Comparison of ENCODE assay signal across 21 cellular contexts in the genomic region with DNA sequence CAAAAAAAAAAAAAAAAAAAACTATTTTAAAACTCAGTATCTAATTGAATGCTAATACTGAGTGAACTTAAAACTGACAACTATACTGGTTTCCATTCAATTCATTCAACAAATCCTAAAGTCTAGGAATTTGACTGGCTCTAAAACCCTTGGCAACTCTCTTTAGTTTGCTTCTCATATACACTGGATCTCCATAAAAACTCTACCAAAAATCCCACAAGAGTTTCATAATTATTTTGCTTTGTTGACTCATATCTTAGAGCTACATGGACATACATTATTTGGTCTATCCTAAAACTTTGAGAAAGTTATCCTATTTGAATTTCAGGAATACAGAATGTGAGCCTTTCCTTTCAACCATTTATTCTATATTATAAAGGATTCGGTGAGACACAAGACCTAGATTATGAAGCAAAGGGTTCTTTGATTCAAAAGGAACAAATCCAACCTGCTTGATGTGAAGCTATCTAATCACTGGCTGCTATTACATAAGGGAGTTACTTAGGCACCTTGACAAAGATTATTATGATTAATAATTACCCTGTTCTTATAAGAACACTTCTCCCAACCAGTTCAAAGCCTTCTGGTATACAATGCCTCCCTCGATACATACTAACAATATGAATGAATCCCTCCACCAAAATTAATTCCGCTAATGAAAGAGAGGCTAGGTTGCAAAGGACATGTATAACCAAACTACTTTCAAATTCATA. TPM values are rescaled to one million over a fixed set of nuclear protein-coding genes. Genes with fewer than 3 reads are reported as not detected.
DNase-seq lines count a peak whose midpoint lies in the region; ATAC-seq and TF ChIP-seq lines count a peak whose summit lies in the region.
"Had no signal": no experiment of that assay in that cellular context is flagged by ENCODE, and none has a peak within 500 bp of the region (broad histone marks: within the 10 kb centered on the region; RNA-seq: fewer than 3 reads in every experiment).

No MANE protein-coding gene starts in this region.

- POLR2A ChIA-PET in Caco-2 (lab: Charles Lee), result interaction anchor here (0.5 kb wide), 1 partner anchor 9 kb away, joined by 3 read pairs; no protein-coding TSS in a partner anchor

- no peak for TF ChIP-seq POLR2A in sigmoid colon (IDR thresholded peaks at IDR 0.05)
- no peak for TF ChIP-seq POLR2A in GM18505 (IDR thresholded peaks at IDR 0.05; ENCODE audit: borderline replicate concordance, extremely low read depth, insufficient read depth, insufficient read length)

- CTCF ChIA-PET in Caco-2 (lab: Charles Lee), result no interaction called here

- no TSS peak for BruUV-seq in Caco-2 (replicated peaks; lab: Mats Ljungman, UMichigan)

- no peaks in the 10 kb centered on the region for H3K27me3 ChIP-seq in CD4-positive, CD25-positive, alpha-beta regulatory T cell (ENCODE audit: control insufficient read depth, insufficient read depth, low read length)
- no peaks in the 10 kb centered on the region for H3K27me3 ChIP-seq in Caco-2 (replicated peaks; ENCODE audit: control insufficient read depth, insufficient read depth, low read length)
- no peaks in the 10 kb centered on the region for H3K27me3 ChIP-seq in neutrophil
- H3K27me3 ChIP-seq in sigmoid colon, result no peaks in the 10 kb centered on the region
- H3K27me3 ChIP-seq: heart left ventricle, MG63, thyroid gland had no signal

- TF ChIP-seq CTCF in Caco-2 (IDR thresholded peaks at IDR 0.05; ENCODE audit: insufficient read depth in 1 of 2, low read depth in 1 of 2, low read length in 1 of 2, severe bottlenecking in 1 of 2, unreplicated experiment in 1 of 2) (no peak), neutrophil (IDR thresholded peaks at IDR 0.05) (no peak), sigmoid colon (IDR thresholded peaks at IDR 0.05) (no peak)

- H3K27ac Mint-ChIP-seq in CD4-positive, CD25-positive, alpha-beta regulatory T cell, result peak overlapping the region in 2 of 3 donors; percentile 48 to 53
- peak overlapping the region; percentile 64 for H3K27ac Mint-ChIP-seq in Caco-2 (ENCODE audit: unreplicated experiment)
- peak overlapping the region; percentile 62 to 73 for H3K27ac Mint-ChIP-seq in effector memory CD8-positive, alpha-beta T cell

- H3K9me3 Mint-ChIP-seq in CD4-positive, CD25-positive, alpha-beta regulatory T cell, result no peaks in the 10 kb centered on the region
- H3K9me3 Mint-ChIP-seq in Caco-2 (ENCODE audit: unreplicated experiment), result no peaks in the 10 kb centered on the region
- H3K9me3 Mint-ChIP-seq in effector memory CD8-positive, alpha-beta T cell, result no peaks in the 10 kb centered on the region

- H3K4me3 ChIP-seq in CD4-positive, CD25-positive, alpha-beta regulatory T cell (ENCODE audit: low read depth, low read length), result peak overlapping the region; percentile 35
- no peak overlapping the region for H3K4me3 ChIP-seq in Caco-2 (ENCODE audit: low read depth, low read length)
- no peak overlapping the region for H3K4me3 ChIP-seq in neutrophil (ENCODE audit: low read depth in 1 of 2, low read length in 1 of 2)
- no peak overlapping the region for H3K4me3 ChIP-seq in sigmoid colon
- H3K4me3 ChIP-seq: GM23248, heart left ventricle, MG63, thyroid gland had no signal

- intact Hi-C loops in Caco-2 (cut with micrococcal nuclease; ENCODE audit: unreplicated experiment) (no loop called here), sigmoid colon (cut with DNase I) (no loop called here)

- peaks cover 30% of the 10 kb centered on the region for H3K36me3 ChIP-seq in CD4-positive, CD25-positive, alpha-beta regulatory T cell (ENCODE audit: control insufficient read depth, insufficient read depth, low read length)
- H3K36me3 ChIP-seq in Caco-2 (ENCODE audit: control insufficient read depth, insufficient read depth, low read length) (no peaks in the 10 kb centered on the region), neutrophil (no peaks in the 10 kb centered on the region), sigmoid colon (no peaks in the 10 kb centered on the region)
- H3K36me3 ChIP-seq: thyroid gland had no signal

- peaks cover 84% of the 10 kb centered on the region for H3K4me1 ChIP-seq in CD4-positive, CD25-positive, alpha-beta regulatory T cell (ENCODE audit: control insufficient read depth, insufficient read depth, low read length, poor library complexity, severe bottlenecking)
- H3K4me1 ChIP-seq in Caco-2 (peaks cover 50% of the 10 kb centered on the region), neutrophil (ENCODE audit: control insufficient read depth in 1 of 2, insufficient read depth in 1 of 2, low read depth in 1 of 2, low read length in 1 of 2) (peaks cover 0 to 18% of the 10 kb centered on the region in 2 experiments), sigmoid colon (peaks cover 0 to 98% (median 89%) of the 10 kb centered on the region in 4 donors)

- 87 to 95% methylated on average over 3 of the region's 3 CpGs for WGBS in sigmoid colon, 2 donors

- H3K27me3 Mint-ChIP-seq in CD4-positive, CD25-positive, alpha-beta regulatory T cell, result no peaks in the 10 kb centered on the region
- no peaks in the 10 kb centered on the region for H3K27me3 Mint-ChIP-seq in Caco-2 (ENCODE audit: insufficient read depth, unreplicated experiment)
- no peaks in the 10 kb centered on the region for H3K27me3 Mint-ChIP-seq in effector memory CD8-positive, alpha-beta T cell

- H3K36me3 Mint-ChIP-seq in CD4-positive, CD25-positive, alpha-beta regulatory T cell, result peaks cover 35% of the 10 kb centered on the region
- peaks cover 76% of the 10 kb centered on the region for H3K36me3 Mint-ChIP-seq in Caco-2 (ENCODE audit: insufficient read depth, unreplicated experiment)
- peaks cover 6% of the 10 kb centered on the region for H3K36me3 Mint-ChIP-seq in effector memory CD8-positive, alpha-beta T cell (ENCODE audit: insufficient read depth)

- peak overlapping the region; percentile 8 to 59 (median 19) for H3K4me3 Mint-ChIP-seq in CD4-positive, CD25-positive, alpha-beta regulatory T cell
- H3K4me3 Mint-ChIP-seq in Caco-2 (ENCODE audit: unreplicated experiment), result no peak overlapping the region
- H3K4me3 Mint-ChIP-seq in effector memory CD8-positive, alpha-beta T cell, result peak overlapping the region in 1 of 2 donors; percentile 45

- ATAC-seq in CD4-positive, CD25-positive, alpha-beta regulatory T cell (ENCODE audit: low read depth in 2 of 2), result no peak
- ATAC-seq in effector memory CD8-positive, alpha-beta T cell (replicated peaks), result no peak
- ATAC-seq in GM21390 (IDR thresholded peaks at IDR 0.05; ENCODE audit: unreplicated experiment) (no peak), GM18505 (IDR thresholded peaks at IDR 0.05; ENCODE audit: unreplicated experiment) (no peak)
- ATAC-seq: heart left ventricle, HepG2, Right ventricle myocardium inferior had no signal

- no peak for DNase-seq in CD4-positive, CD25-positive, alpha-beta regulatory T cell
- DNase-seq in Caco-2, result no peak
- no peak for DNase-seq in effector memory CD8-positive, alpha-beta T cell
- DNase-seq in sigmoid colon, result no peak
- no peak for DNase-seq in glomerular visceral epithelial cell (ENCODE audit: extremely low spot score)
- DNase-seq: AML-193; dermis blood vessel endothelial cell; DMS 273 treated with DMSO at 0.1 percent for 48 hours; GM23248; heart left ventricle; mesendoderm; MG63; NCI-H1930; stimulated activated CD4-positive, alpha-beta T cell treated with anti-CD3 and anti-CD28 coated beads, Interleukin-2, amount 100 ng/mL, for 48 hours; T-helper 1 cell; thyroid gland had no signal

- H3K9me3 ChIP-seq in CD4-positive, CD25-positive, alpha-beta regulatory T cell (ENCODE audit: control insufficient read depth in 2 of 2, low read length in 2 of 2), result no peaks in the 10 kb centered on the region
- no peaks in the 10 kb centered on the region for H3K9me3 ChIP-seq in Caco-2
- H3K9me3 ChIP-seq in neutrophil, result no peaks in the 10 kb centered on the region
- H3K9me3 ChIP-seq in sigmoid colon, result no peaks in the 10 kb centered on the region
- H3K9me3 ChIP-seq: heart left ventricle, MG63, thyroid gland had no signal

- peak overlapping the region; percentile 35 for H3K27ac ChIP-seq in CD4-positive, CD25-positive, alpha-beta regulatory T cell (ENCODE audit: insufficient read depth, low read length, poor library complexity, severe bottlenecking)
- peak overlapping the region; percentile 36 for H3K27ac ChIP-seq in neutrophil
- H3K27ac ChIP-seq in sigmoid colon, result no peak overlapping the region
- H3K27ac ChIP-seq: GM23248, heart left ventricle, thyroid gland had no signal

- peaks cover 67 to 97% (median 86%) of the 10 kb centered on the region in 4 donors for H3K4me1 Mint-ChIP-seq in CD4-positive, CD25-positive, alpha-beta regulatory T cell
- H3K4me1 Mint-ChIP-seq in Caco-2 (ENCODE audit: low read depth, unreplicated experiment), result peaks cover 37% of the 10 kb centered on the region
- H3K4me1 Mint-ChIP-seq in effector memory CD8-positive, alpha-beta T cell (ENCODE audit: low read depth in 2 of 2), result peaks cover 37 to 79% of the 10 kb centered on the region in 2 donors

- TF ChIP-seq EP300 in sigmoid colon (IDR thresholded peaks at IDR 0.05), result no peak

RNA-seq across cellular contexts. Expression of a gene that starts 15.8 kb away (rescaled TPM):
- total RNA-seq in CD4-positive, CD25-positive, alpha-beta regulatory T cell, result 360 TPM
- 100 to 1,000 TPM; 146 to 197 (median 177) TPM for polyA plus RNA-seq in CD4-positive, CD25-positive, alpha-beta regulatory T cell
- total RNA-seq in Caco-2 (2022) (61.4 and 63.1 TPM in 2 replicates), sigmoid colon (100 to 1,000 TPM in 3 of 4 donors, 10 to 100 TPM in 1; 84.7 to 109 (median 104) TPM)
- 10 to 100 TPM; 20.6 to 38.7 (median 26.4) TPM for polyA plus RNA-seq in sigmoid colon

Comparison
In these comparisons a context has a peak if more than half of its experiments do, and no peak if none do; other contexts are left out.
1. H3K27ac ChIP-seq: peak in CD4-positive, CD25-positive, alpha-beta regulatory T cell (single experiment) and neutrophil (single experiment); none in sigmoid colon (0 of 4).
2. Peak in every context shown above with its lines, with median percentiles within 50 percentile points of each other: H3K27ac Mint-ChIP-seq.